9 cellular contexts compared by ENCODE assay signal in the genomic region with DNA sequence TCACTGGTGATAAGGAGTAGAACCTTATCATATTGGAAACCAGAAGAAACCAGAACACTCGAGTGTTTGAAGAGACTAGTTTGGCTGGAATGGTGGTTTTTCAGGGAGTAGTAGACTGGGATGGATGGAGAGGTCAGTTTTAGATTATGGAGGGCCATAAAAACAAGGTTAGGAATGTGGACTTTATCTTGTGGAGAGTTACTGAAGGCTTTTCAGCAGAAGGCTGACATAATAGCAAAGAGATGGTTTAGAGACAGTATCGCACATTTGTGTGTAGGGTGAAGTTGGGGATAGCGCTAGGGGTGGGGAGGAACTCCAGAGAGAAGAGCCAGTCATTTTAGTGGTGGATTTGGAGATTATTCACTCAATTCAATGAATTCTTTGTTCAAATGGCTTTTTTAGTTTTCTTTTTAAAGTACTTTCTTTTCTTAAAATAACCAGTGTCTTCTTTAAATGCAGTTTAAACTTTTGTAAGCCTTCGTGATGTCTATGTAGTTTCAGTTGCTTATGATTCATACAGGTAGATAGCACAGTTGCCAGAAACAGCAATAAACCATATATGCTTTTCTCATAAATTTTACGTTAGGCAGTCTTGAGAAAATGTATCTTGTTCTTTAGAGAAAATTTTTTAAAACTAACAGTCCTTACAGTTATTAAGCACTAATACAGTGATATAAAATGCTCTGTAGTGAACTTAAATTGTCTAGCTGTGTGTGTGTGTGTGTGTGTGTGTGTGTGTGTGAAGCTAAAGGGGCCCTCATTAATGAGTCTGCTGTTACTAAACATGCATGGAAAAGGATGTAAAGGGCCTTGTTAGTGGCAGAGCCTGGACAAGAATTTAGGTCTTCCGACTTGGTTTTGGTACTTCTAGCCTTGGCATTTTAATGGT. TPM values are rescaled to one million over a fixed set of nuclear protein-coding genes. Genes with fewer than 3 reads are reported as not detected.
A peak's percentile ranks its signal among the peaks of the same experiment; 100 is the strongest.
DNase-seq lines count a peak whose midpoint lies in the region; ATAC-seq, FAIRE-seq and TF ChIP-seq lines count a peak whose summit lies in the region.
"Had no signal": no experiment of that assay in that cellular context is flagged by ENCODE, and none has a peak within 500 bp of the region (broad histone marks: within the 10 kb centered on the region; RNA-seq: fewer than 3 reads in every experiment).

No MANE protein-coding gene starts in this region.

- FAIRE-seq in GM12891 (lab: Jason Lieb, UNC), result no peak

- no peak for TF ChIP-seq CTCF in brain microvascular endothelial cell (IDR thresholded peaks at IDR 0.05; ENCODE audit: low read depth, low read length, missing control alignments)

- in situ Hi-C loops in brain microvascular endothelial cell (cut with HindIII; ENCODE audit: low pct_ligation_motif_present, low sequenced_read_pairs), result no loop called here

- peak overlapping the region; percentile 69 for H3K27ac ChIP-seq in brain microvascular endothelial cell
- H3K27ac ChIP-seq in caudate nucleus (ENCODE audit: low read depth, low read length), result no peak overlapping the region

- H3K36me3 ChIP-seq in brain microvascular endothelial cell (replicated peaks) (no peaks in the 10 kb centered on the region), skeletal muscle satellite cell (ENCODE audit: insufficient read depth, low read length) (no peaks in the 10 kb centered on the region)

- peaks cover 38% of the 10 kb centered on the region for H3K4me1 ChIP-seq in skeletal muscle satellite cell (ENCODE audit: control insufficient read depth, insufficient read depth, low read length)

- H3K4me3 ChIP-seq in brain microvascular endothelial cell (ENCODE audit: low read depth, low read length), result no peak overlapping the region
- peak overlapping the region; percentile 98 for H3K4me3 ChIP-seq in skeletal muscle satellite cell (ENCODE audit: low read length)

- no peak for TF ChIP-seq POLR2A in GM12891 (IDR thresholded peaks at IDR 0.05; ENCODE audit: low read depth, low read length)

- H3K9ac ChIP-seq in skeletal muscle satellite cell (ENCODE audit: low read depth, low read length), result peak overlapping the region; percentile 16

- H3K9me3 ChIP-seq in skeletal muscle satellite cell (replicated peaks; ENCODE audit: low read length), result no peaks in the 10 kb centered on the region

- H3K27me3 ChIP-seq in brain microvascular endothelial cell (replicated peaks), result no peaks in the 10 kb centered on the region
- no peaks in the 10 kb centered on the region for H3K27me3 ChIP-seq in skeletal muscle satellite cell (ENCODE audit: control insufficient read depth, insufficient read depth, low read length)

- peak; percentile 34 for ATAC-seq in GM18870 (IDR thresholded peaks at IDR 0.05; ENCODE audit: unreplicated experiment)
- peak; percentile 38 for ATAC-seq in HG03060 (IDR thresholded peaks at IDR 0.05; ENCODE audit: low read depth, unreplicated experiment)
- ATAC-seq in HG02623 (IDR thresholded peaks at IDR 0.05; ENCODE audit: unreplicated experiment), result no peak

- DNase-seq in brain microvascular endothelial cell (no peak), GM12891 (ENCODE audit: insufficient read length, low spot score) (no peak), GF-D8 (lab: John Stamatoyannopoulos, UW) (no peak), caudate nucleus (lab: John Stamatoyannopoulos, UW) (no peak)
- DNase-seq: stimulated activated CD4-positive, alpha-beta T cell treated with anti-CD3 and anti-CD28 coated beads, Interleukin-1b, Interleukin-23, amount 100 ng/mL, for 48 hours had no signal

- peak overlapping the region; percentile 92 for H3K4me2 ChIP-seq in skeletal muscle satellite cell (ENCODE audit: low read length)

TF ChIP-seq in GM12891, 5 proteins besides CTCF, POLR2A, EP300 and RAD21:
- TF ChIP-seq PAX5 (IDR thresholded peaks at IDR 0.05; ENCODE audit: insufficient read depth, low read length, severe bottlenecking) (no peak), TAF1 (IDR thresholded peaks at IDR 0.05; ENCODE audit: low read depth, low read length) (no peak), POU2F2 (IDR thresholded peaks at IDR 0.05; ENCODE audit: low read depth, low read length) (no peak), SPI1 (IDR thresholded peaks at IDR 0.05; ENCODE audit: low read depth, low read length) (no peak)

RNA-seq across cellular contexts. Expression of a gene that starts 3.8 kb away (rescaled TPM):
- total RNA-seq in skeletal muscle satellite cell (2012; rRNA removed), result 29.7 and 33.5 TPM in 2 replicates
- 13.3 TPM for polyA plus RNA-seq in GM12891 (2012; ENCODE audit: low read depth, missing spikeins)

RNA-seq across cellular contexts. Expression of a gene that starts 51.7 kb away (rescaled TPM):
- 7.4 and 11.9 TPM in 2 replicates for total RNA-seq in skeletal muscle satellite cell (2012; rRNA removed)
- 3.9 TPM for polyA plus RNA-seq in GM12891 (2012; ENCODE audit: low read depth, missing spikeins)
